In the genomic region with DNA sequence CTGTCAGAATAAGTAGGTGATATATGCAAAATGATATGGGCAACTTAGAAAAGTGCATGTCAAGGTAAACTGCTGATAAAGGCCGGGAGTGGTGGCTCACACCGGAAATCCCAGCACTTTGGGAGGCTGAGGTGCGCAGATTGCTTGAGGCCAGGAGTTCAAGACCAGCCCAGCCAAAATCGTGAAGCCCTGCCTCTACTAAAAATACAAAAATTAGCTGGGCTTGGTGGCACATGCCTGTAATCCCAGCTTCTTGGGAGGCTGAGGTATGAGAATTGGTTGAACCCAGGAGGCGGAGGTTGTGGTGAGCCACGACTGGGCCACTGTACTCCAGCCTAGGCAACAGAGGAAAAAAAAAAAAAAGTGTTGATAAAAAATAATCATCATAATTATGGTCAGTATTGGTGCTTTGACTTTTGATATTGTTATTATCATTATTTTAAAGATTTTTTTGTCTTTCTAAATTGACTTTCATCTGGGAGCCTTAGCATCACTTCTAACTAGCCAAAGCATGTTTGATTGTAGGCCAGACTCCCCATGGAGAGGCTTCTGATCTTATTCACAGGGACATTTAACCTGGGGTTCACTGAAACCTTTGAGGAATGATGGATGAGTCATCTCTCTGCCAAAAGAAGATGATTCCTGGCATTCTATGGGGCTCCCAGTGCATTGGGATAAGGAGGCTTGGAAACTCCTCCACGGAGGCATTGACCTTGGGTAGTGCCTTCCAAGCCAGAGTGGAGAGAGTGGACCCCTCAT, we compare ENCODE assay signal across 3 cellular contexts.
TF ChIP-seq lines count a peak whose summit lies in the region.

No MANE protein-coding gene starts in this region.

TF ChIP-seq in SK-N-SH, 30 proteins besides CTCF, POLR2A, EP300 and RAD21 (continues in another document):
- TF ChIP-seq SIN3A (IDR thresholded peaks at IDR 0.05; ENCODE audit: borderline replicate concordance, low read depth, low read length) = no peak
- no peak for TF ChIP-seq RFX5 (IDR thresholded peaks at IDR 0.05; ENCODE audit: low read length)
- TF ChIP-seq YY1 (IDR thresholded peaks at IDR 0.05; ENCODE audit: low read depth) = no peak
- TF ChIP-seq, protein P1, sequence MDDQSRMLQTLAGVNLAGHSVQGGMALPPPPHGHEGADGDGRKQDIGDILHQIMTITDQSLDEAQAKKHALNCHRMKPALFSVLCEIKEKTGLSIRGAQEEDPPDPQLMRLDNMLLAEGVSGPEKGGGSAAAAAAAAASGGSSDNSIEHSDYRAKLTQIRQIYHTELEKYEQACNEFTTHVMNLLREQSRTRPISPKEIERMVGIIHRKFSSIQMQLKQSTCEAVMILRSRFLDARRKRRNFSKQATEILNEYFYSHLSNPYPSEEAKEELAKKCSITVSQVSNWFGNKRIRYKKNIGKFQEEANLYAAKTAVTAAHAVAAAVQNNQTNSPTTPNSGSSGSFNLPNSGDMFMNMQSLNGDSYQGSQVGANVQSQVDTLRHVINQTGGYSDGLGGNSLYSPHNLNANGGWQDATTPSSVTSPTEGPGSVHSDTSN (IDR thresholded peaks at IDR 0.05) = peak; percentile 40
- no peak for TF ChIP-seq GATA2 (CRISPR knock-in tag; IDR thresholded peaks at IDR 0.05)
- no peak for TF ChIP-seq RCOR1 (IDR thresholded peaks at IDR 0.05; ENCODE audit: low read length)
- TF ChIP-seq, protein P2, sequence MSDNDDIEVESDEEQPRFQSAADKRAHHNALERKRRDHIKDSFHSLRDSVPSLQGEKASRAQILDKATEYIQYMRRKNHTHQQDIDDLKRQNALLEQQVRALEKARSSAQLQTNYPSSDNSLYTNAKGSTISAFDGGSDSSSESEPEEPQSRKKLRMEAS (IDR thresholded peaks at IDR 0.05; ENCODE audit: low read depth) = no peak
- TF ChIP-seq, protein P3, sequence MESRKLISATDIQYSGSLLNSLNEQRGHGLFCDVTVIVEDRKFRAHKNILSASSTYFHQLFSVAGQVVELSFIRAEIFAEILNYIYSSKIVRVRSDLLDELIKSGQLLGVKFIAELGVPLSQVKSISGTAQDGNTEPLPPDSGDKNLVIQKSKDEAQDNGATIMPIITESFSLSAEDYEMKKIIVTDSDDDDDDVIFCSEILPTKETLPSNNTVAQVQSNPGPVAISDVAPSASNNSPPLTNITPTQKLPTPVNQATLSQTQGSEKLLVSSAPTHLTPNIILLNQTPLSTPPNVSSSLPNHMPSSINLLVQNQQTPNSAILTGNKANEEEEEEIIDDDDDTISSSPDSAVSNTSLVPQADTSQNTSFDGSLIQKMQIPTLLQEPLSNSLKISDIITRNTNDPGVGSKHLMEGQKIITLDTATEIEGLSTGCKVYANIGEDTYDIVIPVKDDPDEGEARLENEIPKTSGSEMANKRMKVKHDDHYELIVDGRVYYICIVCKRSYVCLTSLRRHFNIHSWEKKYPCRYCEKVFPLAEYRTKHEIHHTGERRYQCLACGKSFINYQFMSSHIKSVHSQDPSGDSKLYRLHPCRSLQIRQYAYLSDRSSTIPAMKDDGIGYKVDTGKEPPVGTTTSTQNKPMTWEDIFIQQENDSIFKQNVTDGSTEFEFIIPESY (IDR thresholded peaks at IDR 0.05; ENCODE audit: borderline replicate concordance, low read depth) = no peak
- TF ChIP-seq FOXM1 (IDR thresholded peaks at IDR 0.05; ENCODE audit: low read depth) = no peak
- TF ChIP-seq SMC3 (IDR thresholded peaks at IDR 0.05; ENCODE audit: low read depth, low read length) = no peak
- TF ChIP-seq NFIC (IDR thresholded peaks at IDR 0.05; ENCODE audit: borderline replicate concordance) = no peak
- peak; percentile 29; the same call in 1 of the 2 replicates for TF ChIP-seq JUND (IDR thresholded peaks at IDR 0.05)
- TF ChIP-seq FOXJ3 (CRISPR knock-in tag; IDR thresholded peaks at IDR 0.05) = no peak
- no peak for TF ChIP-seq RXRA (IDR thresholded peaks at IDR 0.05; ENCODE audit: borderline replicate concordance, low read depth)

TF ChIP-seq in SK-N-SH treated with all-trans-retinoic acid at 6 μM for 48 hours, 23 proteins besides CTCF, POLR2A, EP300 and RAD21:
- TF ChIP-seq, protein P4, sequence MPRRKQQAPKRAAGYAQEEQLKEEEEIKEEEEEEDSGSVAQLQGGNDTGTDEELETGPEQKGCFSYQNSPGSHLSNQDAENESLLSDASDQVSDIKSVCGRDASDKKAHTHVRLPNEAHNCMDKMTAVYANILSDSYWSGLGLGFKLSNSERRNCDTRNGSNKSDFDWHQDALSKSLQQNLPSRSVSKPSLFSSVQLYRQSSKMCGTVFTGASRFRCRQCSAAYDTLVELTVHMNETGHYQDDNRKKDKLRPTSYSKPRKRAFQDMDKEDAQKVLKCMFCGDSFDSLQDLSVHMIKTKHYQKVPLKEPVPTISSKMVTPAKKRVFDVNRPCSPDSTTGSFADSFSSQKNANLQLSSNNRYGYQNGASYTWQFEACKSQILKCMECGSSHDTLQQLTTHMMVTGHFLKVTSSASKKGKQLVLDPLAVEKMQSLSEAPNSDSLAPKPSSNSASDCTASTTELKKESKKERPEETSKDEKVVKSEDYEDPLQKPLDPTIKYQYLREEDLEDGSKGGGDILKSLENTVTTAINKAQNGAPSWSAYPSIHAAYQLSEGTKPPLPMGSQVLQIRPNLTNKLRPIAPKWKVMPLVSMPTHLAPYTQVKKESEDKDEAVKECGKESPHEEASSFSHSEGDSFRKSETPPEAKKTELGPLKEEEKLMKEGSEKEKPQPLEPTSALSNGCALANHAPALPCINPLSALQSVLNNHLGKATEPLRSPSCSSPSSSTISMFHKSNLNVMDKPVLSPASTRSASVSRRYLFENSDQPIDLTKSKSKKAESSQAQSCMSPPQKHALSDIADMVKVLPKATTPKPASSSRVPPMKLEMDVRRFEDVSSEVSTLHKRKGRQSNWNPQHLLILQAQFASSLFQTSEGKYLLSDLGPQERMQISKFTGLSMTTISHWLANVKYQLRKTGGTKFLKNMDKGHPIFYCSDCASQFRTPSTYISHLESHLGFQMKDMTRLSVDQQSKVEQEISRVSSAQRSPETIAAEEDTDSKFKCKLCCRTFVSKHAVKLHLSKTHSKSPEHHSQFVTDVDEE (CRISPR knock-in tag; IDR thresholded peaks at IDR 0.05) = no peak
- TF ChIP-seq ZNF565 (CRISPR knock-in tag; conservative IDR thresholded peaks at IDR 0.05; ENCODE audit: low read depth) (no peak), OSR1 (CRISPR knock-in tag; IDR thresholded peaks at IDR 0.05) (no peak), ARNTL (CRISPR knock-in tag; IDR thresholded peaks at IDR 0.05; ENCODE audit: borderline replicate concordance, low read depth) (no peak), CSRNP3 (CRISPR knock-in tag; IDR thresholded peaks at IDR 0.05) (no peak), ZNF70 (CRISPR knock-in tag; IDR thresholded peaks at IDR 0.05) (no peak), CSDC2 (CRISPR knock-in tag; IDR thresholded peaks at IDR 0.05) (no peak)
- TF ChIP-seq, protein P5, sequence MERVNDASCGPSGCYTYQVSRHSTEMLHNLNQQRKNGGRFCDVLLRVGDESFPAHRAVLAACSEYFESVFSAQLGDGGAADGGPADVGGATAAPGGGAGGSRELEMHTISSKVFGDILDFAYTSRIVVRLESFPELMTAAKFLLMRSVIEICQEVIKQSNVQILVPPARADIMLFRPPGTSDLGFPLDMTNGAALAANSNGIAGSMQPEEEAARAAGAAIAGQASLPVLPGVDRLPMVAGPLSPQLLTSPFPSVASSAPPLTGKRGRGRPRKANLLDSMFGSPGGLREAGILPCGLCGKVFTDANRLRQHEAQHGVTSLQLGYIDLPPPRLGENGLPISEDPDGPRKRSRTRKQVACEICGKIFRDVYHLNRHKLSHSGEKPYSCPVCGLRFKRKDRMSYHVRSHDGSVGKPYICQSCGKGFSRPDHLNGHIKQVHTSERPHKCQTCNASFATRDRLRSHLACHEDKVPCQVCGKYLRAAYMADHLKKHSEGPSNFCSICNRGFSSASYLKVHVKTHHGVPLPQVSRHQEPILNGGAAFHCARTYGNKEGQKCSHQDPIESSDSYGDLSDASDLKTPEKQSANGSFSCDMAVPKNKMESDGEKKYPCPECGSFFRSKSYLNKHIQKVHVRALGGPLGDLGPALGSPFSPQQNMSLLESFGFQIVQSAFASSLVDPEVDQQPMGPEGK (CRISPR knock-in tag; IDR thresholded peaks at IDR 0.05; ENCODE audit: borderline replicate concordance) = no peak
- TF ChIP-seq, protein P6, sequence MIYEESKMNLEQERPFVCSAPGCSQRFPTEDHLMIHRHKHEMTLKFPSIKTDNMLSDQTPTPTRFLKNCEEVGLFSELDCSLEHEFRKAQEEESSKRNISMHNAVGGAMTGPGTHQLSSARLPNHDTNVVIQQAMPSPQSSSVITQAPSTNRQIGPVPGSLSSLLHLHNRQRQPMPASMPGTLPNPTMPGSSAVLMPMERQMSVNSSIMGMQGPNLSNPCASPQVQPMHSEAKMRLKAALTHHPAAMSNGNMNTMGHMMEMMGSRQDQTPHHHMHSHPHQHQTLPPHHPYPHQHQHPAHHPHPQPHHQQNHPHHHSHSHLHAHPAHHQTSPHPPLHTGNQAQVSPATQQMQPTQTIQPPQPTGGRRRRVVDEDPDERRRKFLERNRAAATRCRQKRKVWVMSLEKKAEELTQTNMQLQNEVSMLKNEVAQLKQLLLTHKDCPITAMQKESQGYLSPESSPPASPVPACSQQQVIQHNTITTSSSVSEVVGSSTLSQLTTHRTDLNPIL (CRISPR knock-in tag; IDR thresholded peaks at IDR 0.05; ENCODE audit: low read depth) = no peak
TF ChIP-seq in SK-N-SH treated with all-trans-retinoic acid at 6 μM for 48 hours: peak in this region for 0.

TF ChIP-seq in IMR-90, 13 proteins besides CTCF, POLR2A, EP300 and RAD21:
- TF ChIP-seq FOS (IDR thresholded peaks at IDR 0.05; ENCODE audit: low read depth, low read length) = peak; percentile 56; the same call in 1 of the 2 replicates
- no peak for TF ChIP-seq MAZ (IDR thresholded peaks at IDR 0.05; ENCODE audit: borderline replicate concordance, low read depth, low read length)
